Comparison of ENCODE assay signal across 12 cellular contexts in the genomic region with DNA sequence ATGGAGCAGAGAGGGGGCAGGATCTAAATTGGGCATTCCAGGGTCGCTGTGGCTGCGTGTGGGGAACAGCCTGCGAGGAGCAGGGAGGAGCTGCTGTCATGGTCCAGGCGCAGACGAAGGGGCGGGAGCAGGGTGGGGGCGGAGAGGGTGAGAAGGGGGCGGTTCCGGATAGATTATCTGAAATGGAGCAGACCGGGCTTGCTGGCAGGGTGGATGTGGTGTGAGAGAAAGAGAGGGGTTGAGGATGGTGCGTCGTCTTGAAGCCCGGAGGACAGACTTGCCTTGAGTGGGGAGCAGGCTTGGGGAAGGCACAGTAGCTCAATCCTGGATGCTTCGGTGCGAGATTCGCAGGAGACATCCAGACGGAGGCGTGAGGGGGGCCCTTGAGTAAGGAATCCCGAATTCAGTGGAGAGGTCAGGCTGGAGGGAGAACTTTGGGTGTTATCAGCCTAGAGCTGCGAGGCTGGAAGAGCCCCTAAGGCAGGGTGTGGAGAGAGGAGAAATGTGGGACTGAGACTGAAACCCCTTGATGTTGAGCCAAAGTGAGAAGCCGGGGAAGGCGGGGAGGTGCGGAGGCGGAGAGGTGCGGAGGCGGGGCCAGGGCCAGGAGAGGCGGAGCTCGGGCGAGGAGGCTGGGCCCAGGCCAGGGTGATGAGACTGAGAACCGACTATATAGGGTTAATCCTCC. TPM values are rescaled to one million over a fixed set of nuclear protein-coding genes. Genes with fewer than 3 reads are reported as not detected.
DNase-seq lines count a peak whose midpoint lies in the region; ATAC-seq and TF ChIP-seq lines count a peak whose summit lies in the region.
"Had no signal": no experiment of that assay in that cellular context is flagged by ENCODE, and none has a peak within 500 bp of the region (broad histone marks: within the 10 kb centered on the region; RNA-seq: fewer than 3 reads in every experiment).

No MANE protein-coding gene starts in this region.

- H3K4me3 ChIP-seq in adrenal gland = peak overlapping the region in 1 of 4 donors; percentile 43
- H3K4me3 ChIP-seq in heart left ventricle = peak overlapping the region in 10 of 12 donors; percentile 25 to 49 (median 32)
- H3K4me3 ChIP-seq in neural progenitor cell = peak overlapping the region; percentile 48

- intact Hi-C loops in adrenal gland (cut with DNase I) = no loop called here
- intact Hi-C loops in heart left ventricle (cut with DNase I) = loop anchor here in 1 of 10 donors (1.0 kb wide), 1 partner anchor 27 kb away; no protein-coding TSS in a partner anchor

- H3K9me3 ChIP-seq in adrenal gland (replicated peaks in 1 of 3) (peaks cover 0 to 13% (median 0%) of the 10 kb centered on the region in 3 donors), heart left ventricle (peaks cover 0 to 28% (median 18%) of the 10 kb centered on the region in 12 donors), neural progenitor cell (ENCODE audit: low read depth) (no peaks in the 10 kb centered on the region)

- TF ChIP-seq CTCF in adrenal gland (IDR thresholded peaks at IDR 0.05) = no peak
- no peak for TF ChIP-seq CTCF in heart left ventricle (IDR thresholded peaks at IDR 0.05)
- no peak for TF ChIP-seq CTCF in neural progenitor cell (IDR thresholded peaks at IDR 0.05)

- no peak for TF ChIP-seq POLR2A in adrenal gland (IDR thresholded peaks at IDR 0.05)
- no peak for TF ChIP-seq POLR2A in heart left ventricle (IDR thresholded peaks at IDR 0.05)

- peak overlapping the region in 2 of 5 donors; percentile 55 to 69 for H3K27ac ChIP-seq in adrenal gland
- peak overlapping the region in 10 of 12 donors; percentile 16 to 67 (median 56) for H3K27ac ChIP-seq in heart left ventricle
- no peak overlapping the region for H3K27ac ChIP-seq in neural progenitor cell

- H3K9ac ChIP-seq in neural progenitor cell = no peak overlapping the region

- ATAC-seq in heart left ventricle (peak; percentile 57 to 78 (median 72)), HG03432 (IDR thresholded peaks at IDR 0.05; ENCODE audit: unreplicated experiment) (no peak), GM21717 (IDR thresholded peaks at IDR 0.05; ENCODE audit: unreplicated experiment) (no peak)

- H3F3A ChIP-seq in neural progenitor cell (ENCODE audit: low read depth) = peaks cover 22% of the 10 kb centered on the region

- H3K36me3 ChIP-seq in adrenal gland (replicated peaks in 1 of 2) (no peaks in the 10 kb centered on the region), heart left ventricle (peaks cover 0 to 36% (median 0%) of the 10 kb centered on the region in 9 donors), neural progenitor cell (no peaks in the 10 kb centered on the region)

- no peaks in the 10 kb centered on the region for H3K4me1 ChIP-seq in adrenal gland (replicated peaks in 1 of 2)
- H3K4me1 ChIP-seq in heart left ventricle = no peaks in the 10 kb centered on the region
- H3K4me1 ChIP-seq in neural progenitor cell = peaks cover 21% of the 10 kb centered on the region

- H3K4me3 Mint-ChIP-seq in neural progenitor cell = peak overlapping the region; percentile 80
- H3K4me3 Mint-ChIP-seq: CD14-positive monocyte had no signal

- H3K27ac Mint-ChIP-seq in neural progenitor cell = no peak overlapping the region

- no peaks in the 10 kb centered on the region for H3K27me3 ChIP-seq in adrenal gland
- H3K27me3 ChIP-seq in heart left ventricle = no peaks in the 10 kb centered on the region
- no peaks in the 10 kb centered on the region for H3K27me3 ChIP-seq in neural progenitor cell

- peak overlapping the region; percentile 89 for H3K4me2 ChIP-seq in neural progenitor cell

- peak overlapping the region; percentile 39 for H2AFZ ChIP-seq in neural progenitor cell (replicated peaks)

- H3K79me2 ChIP-seq in neural progenitor cell (ENCODE audit: low read depth) = no peaks in the 10 kb centered on the region

- peaks cover 35% of the 10 kb centered on the region for H3K4me1 Mint-ChIP-seq in neural progenitor cell
- H3K4me1 Mint-ChIP-seq: CD14-positive monocyte had no signal

- H3K27me3 Mint-ChIP-seq in neural progenitor cell (ENCODE audit: insufficient read depth, low read depth) = peaks cover 8% of the 10 kb centered on the region
- H3K27me3 Mint-ChIP-seq: progenitor cell of endocrine pancreas had no signal

- DNase-seq in AG08396 (ENCODE audit: low spot score) (peak; percentile 79), adrenal gland (peak in 4 of 7 donors; percentile 35 to 65 (median 41)), heart left ventricle (peak; percentile 40 to 79 (median 57)), neural progenitor cell (ENCODE audit: low spot score) (peak; percentile 86), COLO668 (lab: John Stamatoyannopoulos, UW; ENCODE audit: unreplicated experiment) (no peak), NK-92 (lab: John Stamatoyannopoulos, UW; ENCODE audit: unreplicated experiment) (no peak)
- DNase-seq: activated naive CD4-positive, alpha-beta T cell treated with Interleukin-2 at 50 U/mL for 16 hours; NCI-H526 had no signal

- peaks cover 35% of the 10 kb centered on the region for H4K20me1 ChIP-seq in neural progenitor cell (ENCODE audit: low read depth)

- peaks cover 14% of the 10 kb centered on the region for H3K9me3 Mint-ChIP-seq in neural progenitor cell

- 48 to 62% (median 54%) methylated on average over 30 of the region's 30 CpGs for WGBS in adrenal gland, 4 donors
- whole genome bisulfite sequencing in heart left ventricle, 4 donors = 63 to 70% (median 68%) methylated on average over 30 of the region's 30 CpGs

- peaks cover 20% of the 10 kb centered on the region for H3K36me3 Mint-ChIP-seq in neural progenitor cell

RNA-seq across cellular contexts. Expression of a gene that starts 40.7 kb away (rescaled TPM):
- total RNA-seq in adrenal gland (under 1 TPM in 3 of 8 donors, not detected in 5; 0.37 to 0.83 (median 0.67) TPM), heart left ventricle (1 to 10 TPM in 1 of 9 donors, under 1 TPM in 6, not detected in 2; 0.11 to 1.2 (median 0.37) TPM), neural progenitor cell (ENCODE audit: low replicate concordance) (3.4 and 6.5 TPM in 2 replicates)
- polyA plus RNA-seq in adrenal gland (under 1 TPM; 0.17 to 0.97 (median 0.40) TPM), heart left ventricle (under 1 TPM; 0.12 to 0.23 TPM)
- polyA plus RNA-seq: CD14-positive monocyte had no signal

Comparison
In these comparisons a context has a peak if more than half of its experiments do, and no peak if none do; other contexts are left out.
1. DNase-seq: peak in AG08396 (single experiment), adrenal gland (4 of 7), heart left ventricle (5 of 5) and neural progenitor cell (single experiment); none in COLO668 (single experiment) and NK-92 (single experiment).
2. ATAC-seq: peak in heart left ventricle (4 of 4); none in HG03432 (single experiment) and GM21717 (single experiment).